ENCODE assay signal across 14 cellular contexts in the genomic region with DNA sequence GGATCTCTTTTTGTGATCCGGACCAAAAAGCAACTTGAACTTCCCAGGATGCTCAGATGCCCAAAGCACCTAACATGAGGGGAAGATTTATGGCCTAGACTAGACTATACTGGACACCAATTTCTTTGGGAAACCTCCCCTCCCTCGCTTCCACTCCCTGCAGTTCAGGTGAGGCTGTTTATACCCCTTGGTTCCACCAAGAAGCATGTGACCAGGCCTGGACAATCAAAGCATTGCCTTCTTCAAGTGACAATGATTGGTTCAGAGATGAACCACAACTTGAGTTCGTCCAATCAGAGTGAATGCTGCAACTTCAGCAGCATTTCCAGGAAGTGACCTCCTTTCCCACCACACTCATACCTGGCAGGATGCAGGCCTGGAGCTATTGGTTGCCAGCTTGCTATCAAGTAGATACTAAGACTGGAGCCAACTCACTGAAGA. TPM values are rescaled to one million over a fixed set of nuclear protein-coding genes. Genes with fewer than 3 reads are reported as not detected.
DNase-seq lines count a peak whose midpoint lies in the region; TF ChIP-seq lines count a peak whose summit lies in the region.
"Had no signal": no experiment of that assay in that cellular context is flagged by ENCODE, and none has a peak within 500 bp of the region (broad histone marks: within the 10 kb centered on the region; RNA-seq: fewer than 3 reads in every experiment).

No MANE protein-coding gene starts in this region.

- intact Hi-C loops in esophagus squamous epithelium (cut with DNase I) (no loop called here), stomach (cut with DNase I; ENCODE audit: low total_unique reads) (no loop called here), testis (cut with DNase I; ENCODE audit: low total_unique reads) (no loop called here)

- H3K27ac Mint-ChIP-seq in immature natural killer cell: no peak overlapping the region
- H3K27ac Mint-ChIP-seq: dendritic cell treated with granulocyte-macrophage colony-stimulating factor and Interleukin-4, amounts not matched to agents 40 ng/mL and 50 ng/mL, for 4 days had no signal

- no peak overlapping the region for H3K4me3 Mint-ChIP-seq in immature natural killer cell
- H3K4me3 Mint-ChIP-seq: dendritic cell treated with granulocyte-macrophage colony-stimulating factor and Interleukin-4, amounts not matched to agents 40 ng/mL and 50 ng/mL, for 4 days had no signal

- H3K4me3 ChIP-seq in esophagus squamous epithelium (no peak overlapping the region), stomach (no peak overlapping the region), testis (no peak overlapping the region)
- H3K4me3 ChIP-seq: esophagus muscularis mucosa, SJSA1 had no signal

- no peaks in the 10 kb centered on the region for H3K9me3 ChIP-seq in esophagus squamous epithelium
- no peaks in the 10 kb centered on the region for H3K9me3 ChIP-seq in stomach
- no peaks in the 10 kb centered on the region for H3K9me3 ChIP-seq in testis
- H3K9me3 ChIP-seq: esophagus muscularis mucosa, SJSA1 had no signal

- H3K9me3 Mint-ChIP-seq in immature natural killer cell: no peaks in the 10 kb centered on the region
- H3K9me3 Mint-ChIP-seq: dendritic cell treated with granulocyte-macrophage colony-stimulating factor and Interleukin-4, amounts not matched to agents 40 ng/mL and 50 ng/mL, for 4 days had no signal

- TF ChIP-seq POLR2A in esophagus squamous epithelium (IDR thresholded peaks at IDR 0.05): no peak
- no peak for TF ChIP-seq POLR2A in stomach (IDR thresholded peaks at IDR 0.05)
- TF ChIP-seq POLR2A in testis (IDR thresholded peaks at IDR 0.05): no peak

- TF ChIP-seq CTCF in esophagus squamous epithelium (IDR thresholded peaks at IDR 0.05) (no peak), stomach (IDR thresholded peaks at IDR 0.05) (no peak), testis (IDR thresholded peaks at IDR 0.05) (no peak)

- DNase-seq in stimulated activated CD4-positive, alpha-beta T cell treated with anti-CD3 and anti-CD28 coated beads, Interleukin-15, amount 100 ng/mL, for 24 hours: peak; percentile 16
- DNase-seq in stimulated activated CD4-positive, alpha-beta T cell treated with anti-CD3 and anti-CD28 coated beads, Interleukin-4, amount 100 ng/mL, for 1 hour: no peak
- DNase-seq in OCI-M1 (lab: John Stamatoyannopoulos, UW) (peak; percentile 31), esophagus squamous epithelium (lab: John Stamatoyannopoulos, UW) (no peak), stomach (no peak), immature natural killer cell (no peak), testis (no peak)
- DNase-seq in NK-92 treated with Interleukin-12 subunit alpha and Interleukin-12 subunit beta, amount 100 ng/mL, for 24 hours (lab: John Stamatoyannopoulos, UW): no peak
- DNase-seq: activated effector memory CD4-positive, alpha-beta T cell treated with anti-CD3 and anti-CD28 coated beads, Interleukin-2, amount 50 U/mL, for 16 hours; NCI-H1436; substantia nigra had no signal

- H3K36me3 ChIP-seq in esophagus squamous epithelium: no peaks in the 10 kb centered on the region
- no peaks in the 10 kb centered on the region for H3K36me3 ChIP-seq in stomach
- H3K36me3 ChIP-seq in testis (ENCODE audit: low read depth, missing control alignments): no peaks in the 10 kb centered on the region
- H3K36me3 ChIP-seq: esophagus muscularis mucosa, SJSA1 had no signal

- peaks cover 13 to 14% of the 10 kb centered on the region in 2 donors for H3K4me1 Mint-ChIP-seq in immature natural killer cell

- H3K36me3 Mint-ChIP-seq in immature natural killer cell: no peaks in the 10 kb centered on the region

- H3K27ac ChIP-seq in esophagus squamous epithelium (peak overlapping the region; percentile 69 to 91 (median 80)), stomach (peak overlapping the region in 3 of 5 donors; percentile 70 to 92 (median 79)), testis (no peak overlapping the region)
- H3K27ac ChIP-seq: SJSA1 had no signal

- WGBS in esophagus squamous epithelium, 2 donors: 77 to 89% methylated on average over 2 to 3 of the region's 3 CpGs
- 92 to 98% (median 95%) methylated on average over 3 of the region's 3 CpGs for WGBS in stomach, 5 donors
- 96 to 97% methylated on average over 3 of the region's 3 CpGs for WGBS in testis, 2 donors

- TF ChIP-seq EP300 in stomach (IDR thresholded peaks at IDR 0.05): no peak

- H3K4me1 ChIP-seq in esophagus squamous epithelium (peaks cover 42 to 94% (median 65%) of the 10 kb centered on the region in 3 donors), stomach (peaks cover 34 to 79% (median 39%) of the 10 kb centered on the region in 4 donors), testis (peaks cover 6% of the 10 kb centered on the region)

- H3K27me3 ChIP-seq in esophagus squamous epithelium (no peaks in the 10 kb centered on the region), stomach (no peaks in the 10 kb centered on the region), testis (no peaks in the 10 kb centered on the region)
- H3K27me3 ChIP-seq: esophagus muscularis mucosa, SJSA1 had no signal

- H3K27me3 Mint-ChIP-seq in immature natural killer cell (ENCODE audit: low read depth in 3 of 3): peaks cover 0 to 6% (median under 1%) of the 10 kb centered on the region in 3 donors
- H3K27me3 Mint-ChIP-seq: dendritic cell treated with granulocyte-macrophage colony-stimulating factor and Interleukin-4, amounts not matched to agents 40 ng/mL and 50 ng/mL, for 4 days had no signal

RNA-seq across cellular contexts. Expression of gene SLC9A8, which starts 45.6 kb away (rescaled TPM):
- total RNA-seq in esophagus squamous epithelium: 10 to 100 TPM; 11.5 to 14.1 (median 11.9) TPM
- 10 to 100 TPM in 4 of 5 donors, 1 to 10 TPM in 1; 2.7 to 21.0 (median 17.2) TPM for total RNA-seq in stomach
- polyA plus RNA-seq in stomach: 1 to 10 TPM; 2.3 to 9.8 (median 2.7) TPM
- 1 to 10 TPM; 2.5 to 9.1 (median 3.2) TPM for polyA plus RNA-seq in immature natural killer cell
- total RNA-seq in testis: 10 to 100 TPM; 32.7 to 33.0 TPM
- polyA plus RNA-seq in testis (ENCODE audit: insufficient read depth, low read depth, low replicate concordance): 21.3 TPM

RNA-seq across cellular contexts. Expression of gene B4GALT5, which starts 53.3 kb away (rescaled TPM):
- total RNA-seq in esophagus squamous epithelium (10 to 100 TPM; 24.1 to 34.2 (median 25.7) TPM), stomach (10 to 100 TPM; 17.5 to 40.0 (median 25.8) TPM), testis (10 to 100 TPM; 63.4 to 69.7 TPM)
- polyA plus RNA-seq in stomach (10 to 100 TPM in 2 of 3 donors, 1 to 10 TPM in 1; 7.5 to 10.8 (median 10.2) TPM), immature natural killer cell (1 to 10 TPM in 2 of 3 donors, under 1 TPM in 1; 0.35 to 3.2 (median 2.8) TPM), testis (ENCODE audit: insufficient read depth, low read depth, low replicate concordance) (56.9 TPM)

Comparison
In these comparisons a context has a peak if more than half of its experiments do, and no peak if none do; other contexts are left out.
1. DNase-seq: peak in stimulated activated CD4-positive, alpha-beta T cell treated with anti-CD3 and anti-CD28 coated beads, Interleukin-15, amount 100 ng/mL, for 24 hours (single experiment) and OCI-M1 (single experiment); none in stimulated activated CD4-positive, alpha-beta T cell treated with anti-CD3 and anti-CD28 coated beads, Interleukin-4, amount 100 ng/mL, for 1 hour (single experiment), esophagus squamous epithelium (single experiment), stomach (single experiment), NK-92 treated with Interleukin-12 subunit alpha and Interleukin-12 subunit beta, amount 100 ng/mL, for 24 hours (single experiment), immature natural killer cell (0 of 3) and testis (single experiment).
2. H3K27ac ChIP-seq: peak in esophagus squamous epithelium (4 of 4) and stomach (3 of 5); none in testis (0 of 2).